Comparison of ENCODE assay signal across 35 cellular contexts in the genomic region with DNA sequence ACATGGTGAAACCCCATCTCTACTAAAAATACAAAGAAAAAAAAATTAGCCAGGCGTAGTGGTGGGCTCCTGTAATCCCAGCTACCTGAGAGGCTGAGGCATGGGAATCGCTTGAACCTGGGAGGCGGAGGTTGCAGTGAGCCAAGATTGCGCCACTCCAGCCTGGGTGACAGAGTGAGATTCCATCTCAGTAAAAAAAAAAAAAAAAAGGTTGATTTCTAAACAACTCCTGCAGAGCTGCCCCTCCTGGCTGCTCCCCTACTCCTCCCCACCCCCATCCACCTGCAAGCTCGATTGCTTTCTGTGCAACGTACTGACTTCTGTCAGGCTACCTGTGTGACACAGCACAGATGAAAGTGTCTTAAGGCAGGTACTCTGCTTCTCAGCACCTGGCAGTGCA. TPM values are rescaled to one million over a fixed set of nuclear protein-coding genes. Genes with fewer than 3 reads are reported as not detected.
"Had no signal": no experiment of that assay in that cellular context is flagged by ENCODE, and none has a peak within 500 bp of the region (broad histone marks: within the 10 kb centered on the region; RNA-seq: fewer than 3 reads in every experiment).

No MANE protein-coding gene starts in this region.

- H3K36me3 ChIP-seq: brain microvascular endothelial cell, heart left ventricle, lower lobe of right lung, right atrium auricular region, spleen, tibial nerve, uterus, WERI-Rb-1 had no signal

- H3K27me3 Mint-ChIP-seq: activated T-helper 17 cell treated with anti-CD3 and anti-CD28 coated beads, Interleukin-2, amount 50 U/mL, for 72 hours had no signal

- H3K4me1 ChIP-seq: lower lobe of right lung, parathyroid adenoma, uterus had no signal

- DNase-seq: activated CD4-positive, alpha-beta memory T cell treated with anti-CD3 and anti-CD28 coated beads for 36 hours; activated CD4-positive, alpha-beta T cell treated with anti-CD3 and anti-CD28 coated beads, Interleukin-2, amount 10 ng/mL, durations not matched to agents 24 days and 14 days; activated CD4-positive, CD25-positive, alpha-beta regulatory T cell treated with anti-CD3 and anti-CD28 coated beads, Interleukin-2, amount 50 U/mL, for 72 hours; activated gamma-delta T cell treated with Interleukin-2 at 50 U/mL for 16 hours; activated naive CD4-positive, alpha-beta T cell treated with anti-CD3 and anti-CD28 coated beads, Interleukin-2, amount 50 U/mL, for 16 hours; activated T-cell treated with anti-CD3 and anti-CD28 coated beads, Interleukin-2, amount 50 U/mL, for 4 hours; amniotic stem cell; brain microvascular endothelial cell; central memory CD4-positive, alpha-beta T cell; endodermal cell; foreskin fibroblast; heart left ventricle; hypothalamus; immature natural killer cell; kidney; lower lobe of right lung; mesenchymal stem cell; naive thymus-derived CD8-positive, alpha-beta T cell; nucleus accumbens; spleen; stimulated activated naive CD4-positive, alpha-beta T cell treated with Interleukin-2 at 50 U/mL for 16 hours; T-helper 17 cell; T1000; uterus; WERI-Rb-1 had no signal

- H3K27me3 ChIP-seq: brain microvascular endothelial cell, heart left ventricle, right atrium auricular region, tibial nerve, uterus had no signal

- H3K27ac ChIP-seq: brain microvascular endothelial cell, heart left ventricle, lower lobe of right lung, parathyroid adenoma, right atrium auricular region, spleen, tibial nerve, uterus, WERI-Rb-1 had no signal

- ATAC-seq: activated T-cell treated with anti-CD3 and anti-CD28 coated beads, Interleukin-2, amount 50 U/mL, for 4 hours; activated T-helper 17 cell treated with anti-CD3 and anti-CD28 coated beads, Interleukin-2, amount 50 U/mL, for 72 hours; esophagus mucosa; heart left ventricle; lower lobe of right lung; naive thymus-derived CD8-positive, alpha-beta T cell; T-helper 17 cell had no signal

- H3K9me3 ChIP-seq: heart left ventricle, lower lobe of right lung, right atrium auricular region, spleen, tibial nerve, uterus had no signal

- H3K4me3 Mint-ChIP-seq: activated CD4-positive, alpha-beta memory T cell treated with anti-CD3 and anti-CD28 coated beads for 36 hours; activated CD4-positive, alpha-beta T cell treated with anti-CD3 and anti-CD28 coated beads, Interleukin-2, amount 10 ng/mL, durations not matched to agents 24 days and 14 days; activated T-cell treated with anti-CD3 and anti-CD28 coated beads, Interleukin-2, amount 50 U/mL, for 4 hours; activated T-helper 17 cell treated with anti-CD3 and anti-CD28 coated beads, Interleukin-2, amount 50 U/mL, for 72 hours; dendritic cell treated with granulocyte-macrophage colony-stimulating factor and Interleukin-4, amounts not matched to agents 40 ng/mL and 50 ng/mL, for 4 days; endodermal cell; immature natural killer cell; naive thymus-derived CD8-positive, alpha-beta T cell; neural crest cell; T-helper 17 cell had no signal

- H3K4me1 Mint-ChIP-seq: activated T-helper 17 cell treated with anti-CD3 and anti-CD28 coated beads, Interleukin-2, amount 50 U/mL, for 72 hours; immature natural killer cell had no signal

- H3K4me3 ChIP-seq: heart left ventricle, lower lobe of right lung, right atrium auricular region, spleen, tibial nerve, uterus had no signal

- H3K9me3 Mint-ChIP-seq: activated CD4-positive, alpha-beta memory T cell treated with anti-CD3 and anti-CD28 coated beads for 36 hours; activated CD4-positive, alpha-beta T cell treated with anti-CD3 and anti-CD28 coated beads, Interleukin-2, amount 10 ng/mL, durations not matched to agents 24 days and 14 days; activated T-cell treated with anti-CD3 and anti-CD28 coated beads, Interleukin-2, amount 50 U/mL, for 4 hours; activated T-helper 17 cell treated with anti-CD3 and anti-CD28 coated beads, Interleukin-2, amount 50 U/mL, for 72 hours; dendritic cell treated with granulocyte-macrophage colony-stimulating factor and Interleukin-4, amounts not matched to agents 40 ng/mL and 50 ng/mL, for 4 days; endodermal cell; immature natural killer cell; naive thymus-derived CD8-positive, alpha-beta T cell; neural crest cell had no signal

- H3K36me3 Mint-ChIP-seq: activated CD4-positive, alpha-beta memory T cell treated with anti-CD3 and anti-CD28 coated beads for 36 hours; immature natural killer cell; naive thymus-derived CD8-positive, alpha-beta T cell had no signal

- H3K27ac Mint-ChIP-seq: activated CD4-positive, alpha-beta memory T cell treated with anti-CD3 and anti-CD28 coated beads for 36 hours; activated CD4-positive, alpha-beta T cell treated with anti-CD3 and anti-CD28 coated beads, Interleukin-2, amount 10 ng/mL, durations not matched to agents 24 days and 14 days; activated T-helper 17 cell treated with anti-CD3 and anti-CD28 coated beads, Interleukin-2, amount 50 U/mL, for 72 hours; dendritic cell treated with granulocyte-macrophage colony-stimulating factor and Interleukin-4, amounts not matched to agents 40 ng/mL and 50 ng/mL, for 4 days; endodermal cell; immature natural killer cell; naive thymus-derived CD8-positive, alpha-beta T cell; T-helper 17 cell had no signal

RNA-seq across cellular contexts. Expression of gene ETV3L, which starts 13.3 kb away (rescaled TPM):
- total RNA-seq: activated CD4-positive, alpha-beta memory T cell treated with anti-CD3 and anti-CD28 coated beads for 36 hours; activated CD4-positive, alpha-beta T cell treated with anti-CD3 and anti-CD28 coated beads, Interleukin-2, amount 10 ng/mL, durations not matched to agents 24 days and 14 days; activated T-cell treated with anti-CD3 and anti-CD28 coated beads, Interleukin-2, amount 50 U/mL, for 4 hours; astrocyte; esophagus mucosa; heart left ventricle; kidney; lower lobe of right lung; naive thymus-derived CD8-positive, alpha-beta T cell; pulmonary artery endothelial cell; right atrium auricular region; spleen; temporal lobe; tibial nerve; uterus had no signal
